ENCODE assay signal across 20 cellular contexts in the genomic region with DNA sequence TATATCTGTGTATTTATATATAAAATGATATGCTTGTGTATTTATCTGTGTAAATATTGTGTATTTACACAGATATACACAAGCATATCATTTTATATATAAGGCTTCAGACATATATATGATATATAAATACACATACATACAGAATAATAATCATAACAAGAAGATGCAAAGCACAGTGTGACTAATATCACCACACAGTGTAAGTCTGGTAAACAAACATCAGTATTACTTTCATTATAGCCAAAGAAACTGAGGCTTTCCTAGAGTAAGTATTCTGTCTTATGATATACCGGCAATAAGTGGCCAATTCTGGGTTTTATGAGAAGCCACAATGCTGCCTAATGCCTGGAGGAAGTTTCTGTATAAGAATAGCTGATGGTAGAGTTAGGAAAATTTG.
"Had no signal": no experiment of that assay in that cellular context is flagged by ENCODE, and none has a peak within 500 bp of the region (broad histone marks: within the 10 kb centered on the region; RNA-seq: fewer than 3 reads in every experiment).

No MANE protein-coding gene starts in this region.

- H3K27ac ChIP-seq: coronary artery, tibial nerve, uterus had no signal

- H3K4me1 Mint-ChIP-seq: activated naive CD4-positive, alpha-beta T cell treated with anti-CD3 and anti-CD28 coated beads, Interleukin-2, amount 10 ng/mL, durations not matched to agents 7 days and 5 days; activated naive CD8-positive, alpha-beta T cell treated with anti-CD3 and anti-CD28 coated beads, Interleukin-2, amount 50 U/mL, for 24 hours; brain; mesothelial cell of epicardium; nephron had no signal

- H3K27ac Mint-ChIP-seq: activated CD4-positive, alpha-beta memory T cell treated with anti-CD3 and anti-CD28 coated beads, Interleukin-2, amount 10 ng/mL, durations not matched to agents 7 days and 5 days; activated naive CD4-positive, alpha-beta T cell treated with anti-CD3 and anti-CD28 coated beads, Interleukin-2, amount 10 ng/mL, durations not matched to agents 7 days and 5 days; activated naive CD8-positive, alpha-beta T cell treated with anti-CD3 and anti-CD28 coated beads, Interleukin-2, amount 50 U/mL, for 24 hours; activated T-cell treated with anti-CD3 and anti-CD28 coated beads, Interleukin-2, amount 50 U/mL, for 24 hours; brain; mesothelial cell of epicardium; nephron had no signal

- H3K27me3 Mint-ChIP-seq: activated CD4-positive, alpha-beta memory T cell treated with anti-CD3 and anti-CD28 coated beads, Interleukin-2, amount 10 ng/mL, durations not matched to agents 7 days and 5 days; activated naive CD4-positive, alpha-beta T cell treated with anti-CD3 and anti-CD28 coated beads, Interleukin-2, amount 10 ng/mL, durations not matched to agents 7 days and 5 days; activated naive CD8-positive, alpha-beta T cell treated with anti-CD3 and anti-CD28 coated beads, Interleukin-2, amount 50 U/mL, for 24 hours; activated T-cell treated with anti-CD3 and anti-CD28 coated beads, Interleukin-2, amount 50 U/mL, for 24 hours; brain had no signal

- ATAC-seq: activated naive CD8-positive, alpha-beta T cell treated with anti-CD3 and anti-CD28 coated beads, Interleukin-2, amount 50 U/mL, for 24 hours; left lobe of liver; sciatic nerve had no signal

- DNase-seq: activated CD4-positive, alpha-beta memory T cell treated with anti-CD3 and anti-CD28 coated beads, Interleukin-2, amount 10 ng/mL, durations not matched to agents 7 days and 5 days; activated CD4-positive, alpha-beta T cell treated with anti-CD3 and anti-CD28 coated beads for 48 hours; activated CD4-positive, CD25-positive, alpha-beta regulatory T cell; activated effector memory CD4-positive, alpha-beta T cell treated with Interleukin-2 at 50 U/mL for 16 hours; activated naive CD4-positive, alpha-beta T cell treated with anti-CD3 and anti-CD28 coated beads, Interleukin-2, amount 10 ng/mL, durations not matched to agents 7 days and 5 days; activated naive CD8-positive, alpha-beta T cell treated with anti-CD3 and anti-CD28 coated beads, Interleukin-2, amount 50 U/mL, for 24 hours; activated T-cell treated with anti-CD3 and anti-CD28 coated beads, Interleukin-2, amount 50 U/mL, for 24 hours; anterior cingulate cortex; caudate nucleus; kidney; stimulated activated naive CD4-positive, alpha-beta T cell treated with Interleukin-2 at 50 U/mL for 16 hours; T-helper 9 cell; uterus had no signal

- H3K9me3 Mint-ChIP-seq: activated CD4-positive, alpha-beta memory T cell treated with anti-CD3 and anti-CD28 coated beads, Interleukin-2, amount 10 ng/mL, durations not matched to agents 7 days and 5 days; activated naive CD4-positive, alpha-beta T cell treated with anti-CD3 and anti-CD28 coated beads, Interleukin-2, amount 10 ng/mL, durations not matched to agents 7 days and 5 days; activated naive CD8-positive, alpha-beta T cell treated with anti-CD3 and anti-CD28 coated beads, Interleukin-2, amount 50 U/mL, for 24 hours; nephron had no signal

- H3K4me3 Mint-ChIP-seq: activated CD4-positive, alpha-beta memory T cell treated with anti-CD3 and anti-CD28 coated beads, Interleukin-2, amount 10 ng/mL, durations not matched to agents 7 days and 5 days; activated naive CD4-positive, alpha-beta T cell treated with anti-CD3 and anti-CD28 coated beads, Interleukin-2, amount 10 ng/mL, durations not matched to agents 7 days and 5 days; activated naive CD8-positive, alpha-beta T cell treated with anti-CD3 and anti-CD28 coated beads, Interleukin-2, amount 50 U/mL, for 24 hours; activated T-cell treated with anti-CD3 and anti-CD28 coated beads, Interleukin-2, amount 50 U/mL, for 24 hours; brain; mesothelial cell of epicardium; nephron had no signal
